8 cellular contexts compared by ENCODE assay signal in the genomic region with DNA sequence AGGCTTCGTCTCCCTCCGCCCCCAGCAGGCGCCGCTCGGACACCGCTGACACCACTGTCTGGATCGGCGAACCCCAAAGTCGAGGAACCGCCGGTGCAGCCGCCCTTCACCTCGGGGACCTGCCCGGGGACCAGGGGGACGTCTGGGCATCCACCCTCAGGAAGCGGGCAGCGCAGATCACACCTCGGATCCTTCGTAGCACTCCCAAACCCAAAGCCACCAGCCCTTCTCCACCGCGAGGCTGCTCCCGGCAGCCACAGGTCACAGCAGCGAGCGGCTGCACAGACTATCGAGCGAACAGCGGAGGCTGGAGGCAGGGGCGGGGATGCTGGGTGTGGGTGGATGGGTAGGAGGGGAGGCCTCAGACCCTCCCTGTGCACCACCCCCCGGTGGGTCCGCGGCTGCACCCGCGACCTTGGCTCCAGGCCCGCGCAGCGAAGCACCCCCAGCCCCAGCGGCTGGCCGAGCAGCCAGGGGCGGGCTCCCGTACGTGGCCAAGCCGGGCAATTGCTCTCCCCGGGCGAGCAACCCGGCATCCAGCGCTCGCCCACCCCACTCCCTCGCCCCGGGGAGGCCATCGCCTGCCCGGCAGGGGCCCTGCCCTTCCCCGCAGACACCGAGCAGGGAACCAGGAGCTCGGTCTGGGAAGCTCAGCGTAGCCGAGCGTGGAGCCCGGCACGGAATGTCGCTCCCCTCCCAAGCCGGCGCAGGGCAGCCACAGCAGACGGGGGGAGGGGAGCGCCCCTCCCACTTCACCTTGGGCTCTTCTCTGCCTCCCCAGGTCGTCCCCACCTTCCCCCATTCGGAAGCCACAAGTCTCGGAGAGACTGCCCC. TPM values are rescaled to one million over a fixed set of nuclear protein-coding genes. Genes with fewer than 3 reads are reported as not detected.
A peak's percentile ranks its signal among the peaks of the same experiment; 100 is the strongest.
DNase-seq lines count a peak whose midpoint lies in the region; ATAC-seq and TF ChIP-seq lines count a peak whose summit lies in the region.

No MANE protein-coding gene starts in this region.

- WGBS in upper lobe of left lung, 2 donors, result 1 to 2% methylated on average over 14 to 27 of the region's 67 CpGs

- peak; percentile 66 for DNase-seq in 8988T
- DNase-seq in HAP-1 (ENCODE audit: low spot score in 2 of 2), result peak in 1 of 2 experiments; percentile 36
- DNase-seq in WERI-Rb-1, result peak; percentile 75
- DNase-seq in upper lobe of left lung, result peak in 1 of 2 donors; percentile 88

- no peaks in the 10 kb centered on the region for H3K4me1 ChIP-seq in HAP-1
- H3K4me1 ChIP-seq in endocrine pancreas (ENCODE audit: control insufficient read depth, insufficient read depth, low read length), result no peaks in the 10 kb centered on the region
- H3K4me1 ChIP-seq in mucosa of rectum (ENCODE audit: control insufficient read depth in 2 of 2, insufficient read depth in 2 of 2, low read length in 2 of 2), result peaks cover 5% of the 10 kb centered on the region in 2 donors
- H3K4me1 ChIP-seq in upper lobe of left lung, result peaks cover 25 to 45% (median 29%) of the 10 kb centered on the region in 4 donors

- TF ChIP-seq EP300 in upper lobe of left lung (IDR thresholded peaks at IDR 0.05), result no peak

- no peaks in the 10 kb centered on the region for H3K36me3 ChIP-seq in HAP-1 (replicated peaks)
- H3K36me3 ChIP-seq in WERI-Rb-1, result peaks cover 5% of the 10 kb centered on the region
- no peaks in the 10 kb centered on the region for H3K36me3 ChIP-seq in endocrine pancreas (ENCODE audit: control insufficient read depth, insufficient read depth, low read length)
- H3K36me3 ChIP-seq in mucosa of rectum (ENCODE audit: control insufficient read depth in 2 of 2, insufficient read depth in 2 of 2, low read length in 2 of 2), result no peaks in the 10 kb centered on the region
- no peaks in the 10 kb centered on the region for H3K36me3 ChIP-seq in upper lobe of left lung

- in situ Hi-C loops in HAP-1 (cut with MboI; ENCODE audit: low sequenced_read_pairs), result no loop called here

- ATAC-seq in upper lobe of left lung (ENCODE audit: low FRiP score in 2 of 2) (peak in 1 of 2 donors; percentile 34), HG03460 (IDR thresholded peaks at IDR 0.05; ENCODE audit: unreplicated experiment) (no peak), GM18858 (IDR thresholded peaks at IDR 0.05; ENCODE audit: unreplicated experiment) (no peak)

- H3K27me3 ChIP-seq in HAP-1 (ENCODE audit: low read depth) (peaks cover 49% of the 10 kb centered on the region), WERI-Rb-1 (ENCODE audit: insufficient read depth, low read depth, severe bottlenecking) (no peaks in the 10 kb centered on the region), endocrine pancreas (ENCODE audit: control insufficient read depth, insufficient read depth, low read length) (no peaks in the 10 kb centered on the region), mucosa of rectum (ENCODE audit: control insufficient read depth in 2 of 2, insufficient read depth in 2 of 2, low read length in 2 of 2) (peaks cover 16 to 26% of the 10 kb centered on the region in 2 donors), upper lobe of left lung (peaks cover 0 to 40% (median 24%) of the 10 kb centered on the region in 4 donors)

- H3K9ac ChIP-seq in endocrine pancreas (ENCODE audit: control insufficient read depth, insufficient read depth, low read length) (peak overlapping the region; percentile 4), mucosa of rectum (ENCODE audit: low read depth in 1 of 2, low read length in 2 of 2) (no peak overlapping the region)

- H3K4me3 ChIP-seq in HAP-1 (peak overlapping the region; percentile 23), WERI-Rb-1 (ENCODE audit: low read depth, low read length) (peak overlapping the region; percentile 84), endocrine pancreas (ENCODE audit: control insufficient read depth, insufficient read depth, low read length) (no peak overlapping the region), mucosa of rectum (ENCODE audit: low read length in 2 of 2) (peak overlapping the region; percentile 31 to 57), upper lobe of left lung (peak overlapping the region in 3 of 4 donors; percentile 45 to 51 (median 51))

- no peak for TF ChIP-seq POLR2A in upper lobe of left lung (IDR thresholded peaks at IDR 0.05)

- TF ChIP-seq CTCF in WERI-Rb-1 (IDR thresholded peaks at IDR 0.05; ENCODE audit: low read depth, low read length) (peak; percentile 57; the same call in 1 of the 2 replicates), upper lobe of left lung (IDR thresholded peaks at IDR 0.05) (peak in 1 of 6 experiments; percentile 9)

- H3K27ac ChIP-seq in WERI-Rb-1 (peak overlapping the region; percentile 87), mucosa of rectum (ENCODE audit: low read depth in 2 of 2, low read length in 2 of 2) (no peak overlapping the region), upper lobe of left lung (peak overlapping the region in 1 of 4 donors; percentile 72)

- no peaks in the 10 kb centered on the region for H3K9me3 ChIP-seq in HAP-1
- no peaks in the 10 kb centered on the region for H3K9me3 ChIP-seq in WERI-Rb-1 (ENCODE audit: severe bottlenecking)
- H3K9me3 ChIP-seq in endocrine pancreas (ENCODE audit: control insufficient read depth, low read length), result no peaks in the 10 kb centered on the region
- H3K9me3 ChIP-seq in mucosa of rectum (ENCODE audit: control insufficient read depth in 2 of 2, low read length in 2 of 2), result no peaks in the 10 kb centered on the region
- H3K9me3 ChIP-seq in upper lobe of left lung, result no peaks in the 10 kb centered on the region

RNA-seq across cellular contexts. Expression of gene SDK2, which starts 1.0 kb away (rescaled TPM):
- total RNA-seq in upper lobe of left lung, result 1 to 10 TPM; 1.2 to 7.3 (median 2.9) TPM
